In the genomic region with DNA sequence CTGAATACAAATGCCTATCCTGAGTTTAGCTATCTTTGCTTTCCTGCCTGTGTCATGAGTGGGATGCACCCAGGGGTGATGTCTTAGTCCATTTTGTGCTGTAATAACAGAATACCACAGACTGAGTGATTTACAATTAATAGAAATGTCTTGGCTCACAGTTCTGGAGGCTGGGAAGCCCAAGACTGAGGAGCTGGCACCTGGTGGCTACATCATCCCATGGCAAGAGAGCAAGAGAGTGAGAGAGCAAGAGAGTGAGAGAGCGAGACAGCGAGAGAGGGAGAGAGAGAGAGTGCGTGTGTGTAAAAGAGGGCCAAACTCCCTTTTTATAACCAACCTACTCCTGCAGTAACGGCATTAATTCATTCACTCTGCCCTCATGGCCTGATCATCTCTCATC, we compare ENCODE assay signal across 13 cellular contexts.
DNase-seq lines count a peak whose midpoint lies in the region; ATAC-seq, FAIRE-seq and TF ChIP-seq lines count a peak whose summit lies in the region.
"Had no signal": no experiment of that assay in that cellular context is flagged by ENCODE, and none has a peak within 500 bp of the region (broad histone marks: within the 10 kb centered on the region; RNA-seq: fewer than 3 reads in every experiment).

No MANE protein-coding gene starts in this region.

- H3K18ac ChIP-seq in H1 (ENCODE audit: extremely low read depth, low read length): peak overlapping the region; percentile 29; the same call in 1 of the 2 replicates

- no peak overlapping the region for H3K14ac ChIP-seq in H1 (ENCODE audit: insufficient read length)

- TF ChIP-seq CTCF in OCI-LY1 (IDR thresholded peaks at IDR 0.05; ENCODE audit: low read length) (no peak), H1 (IDR thresholded peaks at IDR 0.05; ENCODE audit: control extremely low read depth in 1 of 3, insufficient read depth in 1 of 3, low read depth in 1 of 3, low read length in 3 of 3) (no peak)

- no peaks in the 10 kb centered on the region for H3K27me3 Mint-ChIP-seq in activated CD4-positive, alpha-beta T cell treated with anti-CD3 and anti-CD28 coated beads, Interleukin-2, amount 10 ng/mL, durations not matched to agents 7 days and 5 days
- H3K27me3 Mint-ChIP-seq in stimulated activated naive B cell treated with anti-CD40 and anti-IgM and Interleukin-4, amounts not matched to agents 10 μg/mL and 1 μg/mL and 100 μg/mL, for 72 hours: no peaks in the 10 kb centered on the region

- POLR2A ChIA-PET in activated CD4-positive, alpha-beta T cell treated with anti-CD3 and anti-CD28 coated beads, Interleukin-2, amount 10 ng/mL, durations not matched to agents 7 days and 5 days (lab: Charles Lee): interaction anchor here (0.5 kb wide), 1 partner anchor 26 kb away, joined by 3 read pairs; no protein-coding TSS in a partner anchor
- POLR2A ChIA-PET in H1 (lab: Charles Lee; ENCODE audit: partially characterized antibody): interaction anchor here (1.0 kb wide), 1 partner anchor 8 kb away, joined by 3 read pairs; no protein-coding TSS in a partner anchor

- no peak for ATAC-seq in stimulated activated naive B cell treated with anti-CD40 and anti-IgM and Interleukin-4, amounts not matched to agents 10 μg/mL and 1 μg/mL and 100 μg/mL, for 72 hours (replicated peaks)

- H2BK12ac ChIP-seq in H1 (ENCODE audit: low read depth, low read length): peak overlapping the region; percentile 56; the same call in 1 of the 2 replicates

- TF ChIP-seq POLR2A in H1 (IDR thresholded peaks at IDR 0.05; ENCODE audit: control extremely low read depth in 1 of 2, low read depth in 2 of 2, low read length in 2 of 2): no peak

- no peak overlapping the region for H4K5ac ChIP-seq in H1 (ENCODE audit: insufficient read length, low read depth, low read length)

- no peak for DNase-seq in activated CD4-positive, alpha-beta T cell treated with anti-CD3 and anti-CD28 coated beads, Interleukin-2, amount 10 ng/mL, durations not matched to agents 7 days and 5 days
- no peak for DNase-seq in activated CD4-positive, alpha-beta T cell treated with anti-CD3 and anti-CD28 coated beads for 4 hours
- DNase-seq in H1 (ENCODE audit: low read depth in 1 of 2, low spot score in 2 of 2) (no peak), substantia nigra (lab: John Stamatoyannopoulos, UW) (no peak), NCI-H82 (lab: John Stamatoyannopoulos, UW) (no peak)
- DNase-seq in stimulated activated naive B cell treated with anti-CD40 and anti-IgM and Interleukin-4, amounts not matched to agents 10 μg/mL and 1 μg/mL and 100 μg/mL, for 72 hours: no peak
- no peak for DNase-seq in stimulated activated CD4-positive, alpha-beta T cell treated with anti-CD3 and anti-CD28 coated beads, Interleukin-2, amount 100 ng/mL, for 48 hours
- DNase-seq: ACHN, NCI-H2081 treated with DMSO at 0.1 percent for 48 hours had no signal

- no peak overlapping the region for H2BK20ac ChIP-seq in H1 (ENCODE audit: low read length)

- H3K79me2 ChIP-seq in OCI-LY1 (ENCODE audit: insufficient read depth, low read length) (no peaks in the 10 kb centered on the region), H1 (ENCODE audit: control insufficient read depth in 1 of 2, insufficient read depth in 2 of 2, low read length in 2 of 2) (no peaks in the 10 kb centered on the region)

- no peak overlapping the region for H4K8ac ChIP-seq in H1 (ENCODE audit: extremely low read depth, insufficient read depth, low read length)

- no peak overlapping the region for H2AK5ac ChIP-seq in H1 (ENCODE audit: low read depth, low read length)

- H3K4me2 ChIP-seq in OCI-LY1 (ENCODE audit: low read length) (peak overlapping the region; percentile 46; the same call in 1 of the 2 replicates), H1 (ENCODE audit: insufficient read depth in 1 of 2, low read depth in 2 of 2, low read length in 2 of 2) (no peak overlapping the region)

- peaks cover 6% of the 10 kb centered on the region for H3K36me3 Mint-ChIP-seq in activated CD4-positive, alpha-beta T cell treated with anti-CD3 and anti-CD28 coated beads, Interleukin-2, amount 10 ng/mL, durations not matched to agents 7 days and 5 days (ENCODE audit: low read depth)
- peaks cover 3 to 4% of the 10 kb centered on the region in 2 donors for H3K36me3 Mint-ChIP-seq in stimulated activated naive B cell treated with anti-CD40 and anti-IgM and Interleukin-4, amounts not matched to agents 10 μg/mL and 1 μg/mL and 100 μg/mL, for 72 hours

- H3F3A ChIP-seq in OCI-LY1 (ENCODE audit: insufficient read depth, low read length): no peaks in the 10 kb centered on the region

- H3K4me3 Mint-ChIP-seq in activated CD4-positive, alpha-beta T cell treated with anti-CD3 and anti-CD28 coated beads, Interleukin-2, amount 10 ng/mL, durations not matched to agents 7 days and 5 days: no peak overlapping the region
- H3K4me3 Mint-ChIP-seq in stimulated activated naive B cell treated with anti-CD40 and anti-IgM and Interleukin-4, amounts not matched to agents 10 μg/mL and 1 μg/mL and 100 μg/mL, for 72 hours: peak overlapping the region; percentile 35 to 64
- H3K4me3 Mint-ChIP-seq: H9 had no signal

- no peak overlapping the region for H3K23ac ChIP-seq in H1 (ENCODE audit: insufficient read length)

- CTCF ChIA-PET in activated CD4-positive, alpha-beta T cell treated with anti-CD3 and anti-CD28 coated beads, Interleukin-2, amount 10 ng/mL, durations not matched to agents 7 days and 5 days (lab: Charles Lee): interaction anchor here (0.6 to 5.6 kb wide), 9 partner anchors 8 to 166 kb away, joined by 3 to 52 read pairs (median 8); no protein-coding TSS in a partner anchor
- CTCF ChIA-PET in H1 (lab: Charles Lee; ENCODE audit: partially characterized antibody): interaction anchor here (0.6 to 2.7 kb wide), 7 partner anchors 8 to 77 kb away, joined by 3 to 9 read pairs (median 5); a partner anchor contains a TSS

- no peaks in the 10 kb centered on the region for H3K79me1 ChIP-seq in H1 (ENCODE audit: low read depth, low read length)

- H3K36me3 ChIP-seq in OCI-LY1 (ENCODE audit: insufficient read depth, low read length): no peaks in the 10 kb centered on the region
- no peaks in the 10 kb centered on the region for H3K36me3 ChIP-seq in H1 (ENCODE audit: control insufficient read depth in 2 of 4, insufficient read depth in 4 of 4, low read length in 3 of 4)
- H3K36me3 ChIP-seq: gastroesophageal sphincter, SJSA1 had no signal

- no peak overlapping the region for H3K56ac ChIP-seq in H1 (replicated peaks; ENCODE audit: insufficient read length, low read depth, low read length)

- 85% methylated on average over 4 of the region's 4 CpGs; no CpG with 5 or more reads in 1 of the 2 experiments for WGBS in H1 (ENCODE audit: extremely low coverage in 1 of 2, insufficient coverage in 1 of 2, insufficient read length in 1 of 2, insufficient replicate concordance in 2 of 2, low coverage in 1 of 2, low lambda C conversion rate in 2 of 2, missing lambda C conversion rate in 1 of 2), 2 experiments

- peak overlapping the region; percentile 95 for H3K27ac Mint-ChIP-seq in activated CD4-positive, alpha-beta T cell treated with anti-CD3 and anti-CD28 coated beads, Interleukin-2, amount 10 ng/mL, durations not matched to agents 7 days and 5 days
- H3K27ac Mint-ChIP-seq in stimulated activated naive B cell treated with anti-CD40 and anti-IgM and Interleukin-4, amounts not matched to agents 10 μg/mL and 1 μg/mL and 100 μg/mL, for 72 hours: peak overlapping the region; percentile 95

- no peak for FAIRE-seq in H1 (lab: Jason Lieb, UNC)

- H3K4me3 ChIP-seq in OCI-LY1 (ENCODE audit: low read depth, low read length, poor library complexity, severe bottlenecking): no peak overlapping the region
- no peak overlapping the region for H3K4me3 ChIP-seq in H1 (ENCODE audit: extremely low read depth in 1 of 4, insufficient read depth in 2 of 4, low read depth in 3 of 4, low read length in 4 of 4)
- H3K4me3 ChIP-seq: SJSA1 had no signal

- TF ChIP-seq EP300 in H1 (IDR thresholded peaks at IDR 0.05; ENCODE audit: borderline replicate concordance in 1 of 2, low read depth in 2 of 2, low read length in 2 of 2): no peak

- H2AFZ ChIP-seq in OCI-LY1 (ENCODE audit: low read length) (no peak overlapping the region), H1 (ENCODE audit: low read length) (peak overlapping the region; percentile 65; the same call in 1 of the 2 replicates)

- no peaks in the 10 kb centered on the region for H3K9me3 ChIP-seq in OCI-LY1 (ENCODE audit: low read length)
- H3K9me3 ChIP-seq in H1 (ENCODE audit: insufficient read depth in 2 of 2, low read depth in 1 of 2, low read length in 1 of 2): no peaks in the 10 kb centered on the region
- H3K9me3 ChIP-seq: gastroesophageal sphincter, SJSA1 had no signal

- no peak overlapping the region for H3K4ac ChIP-seq in H1 (replicated peaks; ENCODE audit: insufficient read length, low read depth, low read length)

- H3K27me3 ChIP-seq in OCI-LY1 (ENCODE audit: insufficient read depth, low read length): no peaks in the 10 kb centered on the region
- H3K27me3 ChIP-seq in H1 (replicated peaks in 1 of 4; ENCODE audit: control insufficient read depth in 3 of 4, extremely low read depth in 1 of 4, insufficient read depth in 3 of 4, low read length in 3 of 4): no peaks in the 10 kb centered on the region; a peak in 1 of 7 replicates
- H3K27me3 ChIP-seq: gastroesophageal sphincter, SJSA1 had no signal

- 0 out of 4 replicates have a peak, but pooled peaks of 1 of the 2 experiments have one; percentile 5 for TF ChIP-seq RAD21 in H1 (IDR thresholded peaks at IDR 0.05 in 1 of 2, conservative IDR thresholded peaks at IDR 0.05 in 1 of 2; ENCODE audit: low read depth in 2 of 2, low read length in 2 of 2)

- H3K4me1 ChIP-seq in OCI-LY1 (ENCODE audit: insufficient read depth, low read length, severe bottlenecking): peaks cover 22% of the 10 kb centered on the region
- H3K4me1 ChIP-seq in H1 (replicated peaks in 1 of 4; ENCODE audit: control insufficient read depth in 3 of 4, insufficient read depth in 4 of 4, low read length in 3 of 4): peaks cover 10 to 15% (median 13%) of the 10 kb centered on the region in 4 experiments
- H3K4me1 ChIP-seq: gastroesophageal sphincter had no signal

- H3K4me1 Mint-ChIP-seq in activated CD4-positive, alpha-beta T cell treated with anti-CD3 and anti-CD28 coated beads, Interleukin-2, amount 10 ng/mL, durations not matched to agents 7 days and 5 days: peaks cover 40% of the 10 kb centered on the region
- peaks cover 29 to 39% of the 10 kb centered on the region in 2 donors for H3K4me1 Mint-ChIP-seq in stimulated activated naive B cell treated with anti-CD40 and anti-IgM and Interleukin-4, amounts not matched to agents 10 μg/mL and 1 μg/mL and 100 μg/mL, for 72 hours

- no peaks in the 10 kb centered on the region for H3K9me2 ChIP-seq in OCI-LY1 (ENCODE audit: low read depth, low read length)

- no peaks in the 10 kb centered on the region for H3K9me3 Mint-ChIP-seq in activated CD4-positive, alpha-beta T cell treated with anti-CD3 and anti-CD28 coated beads, Interleukin-2, amount 10 ng/mL, durations not matched to agents 7 days and 5 days
- peaks cover 0 to 3% of the 10 kb centered on the region in 2 donors for H3K9me3 Mint-ChIP-seq in stimulated activated naive B cell treated with anti-CD40 and anti-IgM and Interleukin-4, amounts not matched to agents 10 μg/mL and 1 μg/mL and 100 μg/mL, for 72 hours
- H3K9me3 Mint-ChIP-seq: H9 had no signal

- no peak overlapping the region for H3K9ac ChIP-seq in OCI-LY1 (ENCODE audit: low read length)
- no peak overlapping the region for H3K9ac ChIP-seq in H1 (replicated peaks in 1 of 4; ENCODE audit: extremely low read depth in 1 of 4, low read depth in 3 of 4, low read length in 3 of 4)

- H3K23me2 ChIP-seq in H1 (ENCODE audit: low read depth, low read length): no peaks in the 10 kb centered on the region

- no peak overlapping the region for H4K91ac ChIP-seq in H1 (replicated peaks; ENCODE audit: insufficient read length, low read length)

- no peak overlapping the region for H2BK120ac ChIP-seq in H1 (replicated peaks; ENCODE audit: low read depth, low read length)

- no peak overlapping the region for H2BK5ac ChIP-seq in H1 (ENCODE audit: low read depth, low read length)

- H3K27ac ChIP-seq in OCI-LY1 (ENCODE audit: low read depth, low read length, poor library complexity, severe bottlenecking) (peak overlapping the region; percentile 72), H1 (ENCODE audit: low read depth, low read length) (no peak overlapping the region), substantia nigra (ENCODE audit: low read depth, low read length, poor library complexity, severe bottlenecking) (no peak overlapping the region)
- H3K27ac ChIP-seq: SJSA1 had no signal

- no peaks in the 10 kb centered on the region for H4K20me1 ChIP-seq in OCI-LY1 (ENCODE audit: insufficient read depth, low read length)
- no peaks in the 10 kb centered on the region for H4K20me1 ChIP-seq in H1 (replicated peaks in 1 of 2; ENCODE audit: control insufficient read depth in 1 of 2, insufficient read depth in 2 of 2, low read length in 2 of 2)

- H2BK15ac ChIP-seq in H1 (ENCODE audit: low read length): no peak overlapping the region
